ENCODE assay signal across 11 cellular contexts in the genomic region with DNA sequence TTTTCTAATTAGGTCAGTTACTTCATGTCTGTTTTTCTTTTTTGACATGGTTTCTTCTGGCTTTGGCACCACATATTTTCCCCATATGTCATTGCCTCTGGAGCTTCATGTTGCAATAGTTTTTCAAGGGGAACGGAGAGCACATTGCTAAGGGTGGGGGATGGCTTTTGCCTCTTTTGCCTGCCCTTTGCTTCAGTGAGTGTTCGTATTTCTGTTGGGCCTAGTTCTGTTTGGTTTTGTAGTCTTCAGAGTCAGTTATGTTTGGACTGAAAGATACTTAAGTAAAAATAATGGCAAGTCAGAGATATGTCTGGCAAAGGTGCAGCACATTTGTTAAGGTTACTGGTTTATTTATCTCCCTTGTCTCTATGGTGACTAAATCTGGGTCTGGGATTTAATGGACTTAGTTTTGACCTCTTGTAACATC. TPM values are rescaled to one million over a fixed set of nuclear protein-coding genes. Genes with fewer than 3 reads are reported as not detected.
A peak's percentile ranks its signal among the peaks of the same experiment; 100 is the strongest.
DNase-seq lines count a peak whose midpoint lies in the region; ATAC-seq and TF ChIP-seq lines count a peak whose summit lies in the region.
"Had no signal": no experiment of that assay in that cellular context is flagged by ENCODE, and none has a peak within 500 bp of the region (broad histone marks: within the 10 kb centered on the region; RNA-seq: fewer than 3 reads in every experiment).

No MANE protein-coding gene starts in this region.

- H3K4me1 ChIP-seq in right lobe of liver (no peaks in the 10 kb centered on the region), transverse colon (peaks cover 0 to 11% (median 2%) of the 10 kb centered on the region in 4 donors)

- intact Hi-C loops in right lobe of liver (cut with DNase I): no loop called here
- intact Hi-C loops in transverse colon (cut with DNase I; ENCODE audit: low total_unique reads): no loop called here

- 17% methylated on average over 2 of the region's 2 CpGs for WGBS in right lobe of liver (ENCODE audit: insufficient coverage, low coverage, low lambda C conversion rate, missing lambda C conversion rate)
- 46% methylated on average over 2 of the region's 2 CpGs; no CpG with 5 or more reads in 1 of the 2 donors for WGBS in transverse colon (ENCODE audit: low coverage in 1 of 2), 2 donors

- H3K36me3 ChIP-seq in MG63 (peaks cover 12% of the 10 kb centered on the region), right lobe of liver (no peaks in the 10 kb centered on the region), transverse colon (no peaks in the 10 kb centered on the region)

- H3K27ac ChIP-seq in right lobe of liver (no peak overlapping the region), transverse colon (peak overlapping the region; percentile 69 to 85 (median 79))

- peak; percentile 33 to 79 (median 64) for ATAC-seq in right lobe of liver
- no peak for ATAC-seq in effector memory CD8-positive, alpha-beta T cell (replicated peaks)
- ATAC-seq: activated CD8-positive, alpha-beta T cell treated with anti-CD3 and anti-CD28 coated beads, Interleukin-2, amount 10 ng/mL, durations not matched to agents 7 days and 5 days had no signal

- no peak for TF ChIP-seq CTCF in choroid plexus epithelial cell (conservative IDR thresholded peaks at IDR 0.05; ENCODE audit: low read depth, low read length)
- no peak for TF ChIP-seq CTCF in right lobe of liver (IDR thresholded peaks at IDR 0.05)
- TF ChIP-seq CTCF in transverse colon (IDR thresholded peaks at IDR 0.05): no peak
- no peak for TF ChIP-seq CTCF in GM13976 (IDR thresholded peaks at IDR 0.05; ENCODE audit: borderline replicate concordance, control extremely low read depth, extremely low read depth, insufficient read depth, missing control alignments)

- no peak for TF ChIP-seq POLR2A in right lobe of liver (IDR thresholded peaks at IDR 0.05)
- TF ChIP-seq POLR2A in transverse colon (IDR thresholded peaks at IDR 0.05): no peak

- no peak for TF ChIP-seq EP300 in transverse colon (IDR thresholded peaks at IDR 0.05; ENCODE audit: low read depth)

- no peaks in the 10 kb centered on the region for H3K9me3 Mint-ChIP-seq in effector memory CD8-positive, alpha-beta T cell

- DNase-seq in MG63 (peak; percentile 64), choroid plexus epithelial cell (ENCODE audit: low read depth) (peak; percentile 95), right lobe of liver (no peak), transverse colon (no peak), GM13976 (ENCODE audit: low spot score) (no peak)
- no peak for DNase-seq in effector memory CD8-positive, alpha-beta T cell
- DNase-seq in stimulated activated CD4-positive, alpha-beta T cell treated with anti-CD3 and anti-CD28 coated beads, Interleukin-12 subunit alpha, Interleukin-12 subunit beta, amount 100 ng/mL, for 4 hours: no peak
- DNase-seq: activated CD8-positive, alpha-beta T cell treated with anti-CD3 and anti-CD28 coated beads, Interleukin-2, amount 10 ng/mL, durations not matched to agents 7 days and 5 days; NCI-H1417 treated with DMSO at 0.1 percent for 48 hours; SIG-M5; stimulated activated CD4-positive, alpha-beta T cell treated with anti-CD3 and anti-CD28 coated beads, Interleukin-4, amount 100 ng/mL, for 24 hours had no signal

- no peak overlapping the region for H3K4me3 ChIP-seq in MG63
- H3K4me3 ChIP-seq in choroid plexus epithelial cell (ENCODE audit: low read depth, low read length): no peak overlapping the region
- H3K4me3 ChIP-seq in right lobe of liver: no peak overlapping the region
- H3K4me3 ChIP-seq in transverse colon: no peak overlapping the region

- no peaks in the 10 kb centered on the region for H3K27me3 ChIP-seq in MG63
- peaks cover 0 to 9% of the 10 kb centered on the region in 2 donors for H3K27me3 ChIP-seq in right lobe of liver
- no peaks in the 10 kb centered on the region for H3K27me3 ChIP-seq in transverse colon

- no peak overlapping the region for H3K27ac Mint-ChIP-seq in effector memory CD8-positive, alpha-beta T cell
- H3K27ac Mint-ChIP-seq: activated CD8-positive, alpha-beta T cell treated with anti-CD3 and anti-CD28 coated beads, Interleukin-2, amount 10 ng/mL, durations not matched to agents 7 days and 5 days had no signal

- no peaks in the 10 kb centered on the region for H3K4me1 Mint-ChIP-seq in effector memory CD8-positive, alpha-beta T cell (ENCODE audit: low read depth in 2 of 2)

- no peaks in the 10 kb centered on the region for H3K9me3 ChIP-seq in MG63
- H3K9me3 ChIP-seq in right lobe of liver: no peaks in the 10 kb centered on the region
- H3K9me3 ChIP-seq in transverse colon: no peaks in the 10 kb centered on the region

- no peaks in the 10 kb centered on the region for H3K36me3 Mint-ChIP-seq in effector memory CD8-positive, alpha-beta T cell (ENCODE audit: insufficient read depth)

- in situ Hi-C loops in transverse colon (cut with MboI; ENCODE audit: low pct_ligation_motif_present in 1 of 4, low pct_unique_long_range_greater_than_20kb in 1 of 4, low sequenced_read_pairs in 3 of 4): no loop called here
- in situ Hi-C loops in GM13976 (cut with MboI; ENCODE audit: low sequenced_read_pairs, unreplicated experiment): no loop called here

- H3K4me3 Mint-ChIP-seq in effector memory CD8-positive, alpha-beta T cell: no peak overlapping the region
- H3K4me3 Mint-ChIP-seq: activated CD8-positive, alpha-beta T cell treated with anti-CD3 and anti-CD28 coated beads, Interleukin-2, amount 10 ng/mL, durations not matched to agents 7 days and 5 days had no signal

- H3K27me3 Mint-ChIP-seq in effector memory CD8-positive, alpha-beta T cell: no peaks in the 10 kb centered on the region

RNA-seq across cellular contexts. Expression of a gene that starts 29.1 kb away (rescaled TPM):
- total RNA-seq in MG63 (2014; rRNA removed; shearing (Covaris generic); ENCODE audit: low replicate concordance): 149 and 156 TPM in 2 replicates
- 10 to 100 TPM in 5 of 6 experiments, 1 to 10 TPM in 1; 8.0 to 27.6 (median 18.5) TPM for total RNA-seq in right lobe of liver
- 100 to 1,000 TPM; 139 to 617 (median 162) TPM for total RNA-seq in transverse colon

Comparison
In these comparisons a context has a peak if more than half of its experiments do, and no peak if none do; other contexts are left out.
1. DNase-seq: peak in MG63 (single experiment) and choroid plexus epithelial cell (single experiment); none in right lobe of liver (0 of 3), transverse colon (single experiment), GM13976 (single experiment), effector memory CD8-positive, alpha-beta T cell (0 of 3) and stimulated activated CD4-positive, alpha-beta T cell treated with anti-CD3 and anti-CD28 coated beads, Interleukin-12 subunit alpha, Interleukin-12 subunit beta, amount 100 ng/mL, for 4 hours (single experiment).
2. H3K27ac ChIP-seq: peak in transverse colon (4 of 4); none in right lobe of liver (0 of 3).